Comparison of ENCODE assay signal across 1 cellular context in genomic region chr1:25246600-25247023, GRCh38.
TF ChIP-seq lines count a peak whose summit lies in the region.

No MANE protein-coding gene starts in this region.

TF ChIP-seq in HepG2, 621 proteins besides CTCF, POLR2A, EP300 and RAD21 (continued from another document and continues in another):
- TF ChIP-seq MTERF4 (CRISPR knock-in tag; IDR thresholded peaks at IDR 0.05) (no peak), NCOA1 (CRISPR knock-in tag; IDR thresholded peaks at IDR 0.05) (0 out of 2 replicates have a peak, but pooled peaks have one; percentile 2), IRF9 (CRISPR knock-in tag; IDR thresholded peaks at IDR 0.05; ENCODE audit: borderline replicate concordance) (0 out of 2 replicates have a peak, but pooled peaks have one; percentile 4), ZC3H13 (CRISPR knock-in tag; IDR thresholded peaks at IDR 0.05) (0 out of 2 replicates have a peak, but pooled peaks have one; percentile 19), CBX2 (IDR thresholded peaks at IDR 0.05; ENCODE audit: low read depth, low read length) (no peak), CBX2 (CRISPR knock-in tag; IDR thresholded peaks at IDR 0.05; ENCODE audit: low read depth) (no peak), HOXD1 (CRISPR knock-in tag; IDR thresholded peaks at IDR 0.05) (0 out of 2 replicates have a peak, but pooled peaks have one; percentile 4), ZNF678 (CRISPR knock-in tag; IDR thresholded peaks at IDR 0.05) (0 out of 2 replicates have a peak, but pooled peaks have one; percentile 35), IRF1 (CRISPR knock-in tag; IDR thresholded peaks at IDR 0.05; ENCODE audit: low read depth) (no peak), ZBTB34 (CRISPR knock-in tag; IDR thresholded peaks at IDR 0.05) (peak; percentile 13; the same call in 1 of the 2 replicates), ZNF263 (CRISPR knock-in tag; IDR thresholded peaks at IDR 0.05) (0 out of 2 replicates have a peak, but pooled peaks have one; percentile 15), CENPT (CRISPR knock-in tag; IDR thresholded peaks at IDR 0.05; ENCODE audit: low read depth) (peak; percentile 78; the same call in 1 of the 2 replicates), ZFP82 (CRISPR knock-in tag; IDR thresholded peaks at IDR 0.05; ENCODE audit: borderline replicate concordance) (0 out of 2 replicates have a peak, but pooled peaks have one; percentile 11), ZNF10 (CRISPR knock-in tag; IDR thresholded peaks at IDR 0.05; ENCODE audit: borderline replicate concordance, low read depth) (no peak), ZNF580 (CRISPR knock-in tag; IDR thresholded peaks at IDR 0.05; ENCODE audit: borderline replicate concordance, low read depth) (no peak), ZNF18 (CRISPR knock-in tag; IDR thresholded peaks at IDR 0.05; ENCODE audit: insufficient replicate concordance) (peak; percentile 50), BORCS8-MEF2B (CRISPR knock-in tag; IDR thresholded peaks at IDR 0.05) (peak; percentile 13; the same call in 1 of the 2 replicates), ETS1 (CRISPR knock-in tag; IDR thresholded peaks at IDR 0.05) (no peak), AFF4 (CRISPR knock-in tag; IDR thresholded peaks at IDR 0.05) (no peak), ZIK1 (CRISPR knock-in tag; IDR thresholded peaks at IDR 0.05; ENCODE audit: borderline replicate concordance, low read depth) (no peak), ZNF709 (CRISPR knock-in tag; IDR thresholded peaks at IDR 0.05) (peak; percentile 30), TP53 (CRISPR knock-in tag; conservative IDR thresholded peaks at IDR 0.05) (0 out of 2 replicates have a peak, but pooled peaks have one; percentile 36), E2F5 (CRISPR knock-in tag; conservative IDR thresholded peaks at IDR 0.05) (no peak), KDM4B (CRISPR knock-in tag; IDR thresholded peaks at IDR 0.05) (0 out of 2 replicates have a peak, but pooled peaks have one; percentile 21), TEAD2 (CRISPR knock-in tag; IDR thresholded peaks at IDR 0.05) (no peak), FOXO4 (CRISPR knock-in tag; conservative IDR thresholded peaks at IDR 0.05) (0 out of 2 replicates have a peak, but pooled peaks have one; percentile 90), TAF15 (IDR thresholded peaks at IDR 0.05; ENCODE audit: low read depth, low read length, poor library complexity, severe bottlenecking) (peak; percentile 3), ZFYVE20 (CRISPR knock-in tag; IDR thresholded peaks at IDR 0.05; ENCODE audit: borderline replicate concordance, low read depth) (peak; percentile 17; the same call in 1 of the 2 replicates), ELK4 (CRISPR knock-in tag; IDR thresholded peaks at IDR 0.05; ENCODE audit: borderline replicate concordance) (0 out of 2 replicates have a peak, but pooled peaks have one; percentile 59), CSRNP1 (CRISPR knock-in tag; IDR thresholded peaks at IDR 0.05) (peak; percentile 17; the same call in 1 of the 2 replicates), SP4 (CRISPR knock-in tag; IDR thresholded peaks at IDR 0.05) (0 out of 2 replicates have a peak, but pooled peaks have one; percentile 0), ZNF501 (CRISPR knock-in tag; IDR thresholded peaks at IDR 0.05) (0 out of 2 replicates have a peak, but pooled peaks have one; percentile 11), ZNF451 (CRISPR knock-in tag; IDR thresholded peaks at IDR 0.05) (no peak), NFRKB (IDR thresholded peaks at IDR 0.05) (no peak)
